ENCODE assay signal across 1 cellular context in the genomic region with DNA sequence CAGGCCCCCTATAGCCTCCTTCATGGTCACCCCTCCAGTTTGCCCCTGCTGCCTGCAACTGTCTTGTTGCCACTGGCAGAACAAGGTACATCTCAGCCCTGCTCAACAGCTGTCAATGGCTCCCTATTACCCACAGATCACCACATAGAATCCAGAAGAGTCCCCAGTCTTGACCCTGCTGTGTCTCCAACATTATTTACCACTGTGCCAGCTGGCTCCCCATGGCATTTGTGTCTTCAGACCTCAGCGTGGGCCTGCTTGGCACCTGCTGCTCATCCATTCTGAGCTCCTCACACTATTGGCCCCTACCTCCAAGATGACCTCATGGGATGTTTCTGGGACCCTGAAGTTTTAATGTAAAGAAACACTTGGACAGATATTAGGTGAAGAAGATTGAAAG.
TF ChIP-seq lines count a peak whose summit lies in the region.

No MANE protein-coding gene starts in this region.

TF ChIP-seq in HEK293, 187 proteins besides CTCF, POLR2A, EP300 and RAD21 (continued from another document):
- TF ChIP-seq, protein P1, sequence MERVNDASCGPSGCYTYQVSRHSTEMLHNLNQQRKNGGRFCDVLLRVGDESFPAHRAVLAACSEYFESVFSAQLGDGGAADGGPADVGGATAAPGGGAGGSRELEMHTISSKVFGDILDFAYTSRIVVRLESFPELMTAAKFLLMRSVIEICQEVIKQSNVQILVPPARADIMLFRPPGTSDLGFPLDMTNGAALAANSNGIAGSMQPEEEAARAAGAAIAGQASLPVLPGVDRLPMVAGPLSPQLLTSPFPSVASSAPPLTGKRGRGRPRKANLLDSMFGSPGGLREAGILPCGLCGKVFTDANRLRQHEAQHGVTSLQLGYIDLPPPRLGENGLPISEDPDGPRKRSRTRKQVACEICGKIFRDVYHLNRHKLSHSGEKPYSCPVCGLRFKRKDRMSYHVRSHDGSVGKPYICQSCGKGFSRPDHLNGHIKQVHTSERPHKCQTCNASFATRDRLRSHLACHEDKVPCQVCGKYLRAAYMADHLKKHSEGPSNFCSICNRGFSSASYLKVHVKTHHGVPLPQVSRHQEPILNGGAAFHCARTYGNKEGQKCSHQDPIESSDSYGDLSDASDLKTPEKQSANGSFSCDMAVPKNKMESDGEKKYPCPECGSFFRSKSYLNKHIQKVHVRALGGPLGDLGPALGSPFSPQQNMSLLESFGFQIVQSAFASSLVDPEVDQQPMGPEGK (tag by site-specific recombination; IDR thresholded peaks at IDR 0.05), result no peak
